Comparison of ENCODE assay signal across 8 cellular contexts in the genomic region with DNA sequence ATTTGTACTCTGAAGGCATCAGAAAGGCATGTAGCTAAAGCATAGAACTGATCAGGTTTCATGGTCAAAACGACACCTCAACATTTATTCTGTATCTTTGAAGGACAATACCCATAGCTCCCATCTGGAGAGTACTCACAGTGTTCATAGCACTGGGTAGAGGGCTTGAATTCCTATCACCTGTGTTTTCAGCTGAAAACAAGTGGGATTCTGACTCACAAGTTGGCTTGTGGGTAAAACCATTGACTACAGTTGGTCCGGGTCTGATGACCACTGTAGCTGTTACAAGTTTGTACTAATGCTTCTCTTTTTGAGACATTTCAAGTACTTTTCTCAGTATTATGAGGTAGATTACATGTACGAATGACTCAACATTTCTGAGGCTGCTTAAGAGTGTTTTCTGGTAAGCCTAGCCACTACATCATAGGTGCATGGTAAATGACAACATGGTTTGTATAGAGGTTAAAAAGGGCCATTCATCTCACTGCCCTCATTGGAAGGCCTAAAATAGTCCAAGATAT.
DNase-seq lines count a peak whose midpoint lies in the region; ATAC-seq and TF ChIP-seq lines count a peak whose summit lies in the region.

No MANE protein-coding gene starts in this region.

- H3K4me3 ChIP-seq in AG10803 (ENCODE audit: low read length) (no peak overlapping the region), OCI-LY1 (ENCODE audit: low read depth, low read length, poor library complexity, severe bottlenecking) (no peak overlapping the region)

- DNase-seq in AG10803 (ENCODE audit: low read depth) (peak; percentile 8), chondrocyte (ENCODE audit: low spot score) (no peak), NCI-H146 treated with DMSO at 0.1 percent for 48 hours (lab: John Stamatoyannopoulos, UW; ENCODE audit: unreplicated experiment) (no peak)
- peak; percentile 20 to 50 for DNase-seq in stimulated activated CD8-positive, alpha-beta memory T cell treated with anti-CD3 and anti-CD28 coated beads, Interleukin-7, amount 100 ng/mL, for 48 hours (ENCODE audit: extremely low read depth in 1 of 2, low read depth in 1 of 2)

- peak overlapping the region; percentile 32 for H3K27ac Mint-ChIP-seq in chondrocyte (ENCODE audit: unreplicated experiment)

- peaks cover 48% of the 10 kb centered on the region for H3K4me1 ChIP-seq in OCI-LY1 (ENCODE audit: insufficient read depth, low read length, severe bottlenecking)

- no peaks in the 10 kb centered on the region for H4K20me1 ChIP-seq in OCI-LY1 (ENCODE audit: insufficient read depth, low read length)

- ATAC-seq in GM21515 (IDR thresholded peaks at IDR 0.05; ENCODE audit: unreplicated experiment) (peak; percentile 32), HG03135 (IDR thresholded peaks at IDR 0.05; ENCODE audit: unreplicated experiment) (no peak), SK-N-SH treated with all-trans-retinoic acid at 6 μM for 48 hours (no peak)

- no peaks in the 10 kb centered on the region for H3K9me2 ChIP-seq in OCI-LY1 (ENCODE audit: low read depth, low read length)

- no peaks in the 10 kb centered on the region for H3K27me3 ChIP-seq in OCI-LY1 (ENCODE audit: insufficient read depth, low read length)

- H3K36me3 ChIP-seq in OCI-LY1 (ENCODE audit: insufficient read depth, low read length), result no peaks in the 10 kb centered on the region

- H3K9me3 Mint-ChIP-seq in chondrocyte (ENCODE audit: low read depth), result no peaks in the 10 kb centered on the region

- H3K4me1 Mint-ChIP-seq in chondrocyte (ENCODE audit: low read depth), result peaks cover 27% of the 10 kb centered on the region

- H3F3A ChIP-seq in OCI-LY1 (ENCODE audit: insufficient read depth, low read length), result peaks cover 8% of the 10 kb centered on the region; the same call in 1 of the 2 replicates

- H3K27me3 Mint-ChIP-seq in chondrocyte (ENCODE audit: low read depth), result no peaks in the 10 kb centered on the region

- H3K9ac ChIP-seq in OCI-LY1 (ENCODE audit: low read length), result peak overlapping the region; percentile 9

- TF ChIP-seq CTCF in AG10803 (conservative IDR thresholded peaks at IDR 0.05; ENCODE audit: low read length) (no peak), OCI-LY1 (IDR thresholded peaks at IDR 0.05; ENCODE audit: low read length) (no peak), chondrocyte (IDR thresholded peaks at IDR 0.05) (no peak)

- peak overlapping the region; percentile 23; the same call in 1 of the 2 replicates for H2AFZ ChIP-seq in OCI-LY1 (ENCODE audit: low read length)

- no peaks in the 10 kb centered on the region for H3K79me2 ChIP-seq in OCI-LY1 (ENCODE audit: insufficient read depth, low read length)

- no peak overlapping the region for H3K4me3 Mint-ChIP-seq in chondrocyte (ENCODE audit: unreplicated experiment)

- H3K9me3 ChIP-seq in OCI-LY1 (ENCODE audit: low read length), result no peaks in the 10 kb centered on the region

- no peaks in the 10 kb centered on the region for H3K36me3 Mint-ChIP-seq in chondrocyte (ENCODE audit: low read depth)

- H3K27ac ChIP-seq in OCI-LY1 (ENCODE audit: low read depth, low read length, poor library complexity, severe bottlenecking), result peak overlapping the region; percentile 95

- peak overlapping the region; percentile 58 for H3K4me2 ChIP-seq in OCI-LY1 (ENCODE audit: low read length)

TF ChIP-seq in SK-N-SH treated with all-trans-retinoic acid at 6 μM for 48 hours, 23 proteins besides CTCF, POLR2A, EP300 and RAD21:
- no peak for TF ChIP-seq PPARA (CRISPR knock-in tag; IDR thresholded peaks at IDR 0.05; ENCODE audit: borderline replicate concordance)
TF ChIP-seq in SK-N-SH treated with all-trans-retinoic acid at 6 μM for 48 hours: peak in this region for 0.

Comparison
In these comparisons a context has a peak if more than half of its experiments do, and no peak if none do; other contexts are left out.
1. DNase-seq: peak in AG10803 (single experiment) and stimulated activated CD8-positive, alpha-beta memory T cell treated with anti-CD3 and anti-CD28 coated beads, Interleukin-7, amount 100 ng/mL, for 48 hours (2 of 2); none in chondrocyte (single experiment) and NCI-H146 treated with DMSO at 0.1 percent for 48 hours (single experiment).